8 cellular contexts compared by ENCODE assay signal in the genomic region with DNA sequence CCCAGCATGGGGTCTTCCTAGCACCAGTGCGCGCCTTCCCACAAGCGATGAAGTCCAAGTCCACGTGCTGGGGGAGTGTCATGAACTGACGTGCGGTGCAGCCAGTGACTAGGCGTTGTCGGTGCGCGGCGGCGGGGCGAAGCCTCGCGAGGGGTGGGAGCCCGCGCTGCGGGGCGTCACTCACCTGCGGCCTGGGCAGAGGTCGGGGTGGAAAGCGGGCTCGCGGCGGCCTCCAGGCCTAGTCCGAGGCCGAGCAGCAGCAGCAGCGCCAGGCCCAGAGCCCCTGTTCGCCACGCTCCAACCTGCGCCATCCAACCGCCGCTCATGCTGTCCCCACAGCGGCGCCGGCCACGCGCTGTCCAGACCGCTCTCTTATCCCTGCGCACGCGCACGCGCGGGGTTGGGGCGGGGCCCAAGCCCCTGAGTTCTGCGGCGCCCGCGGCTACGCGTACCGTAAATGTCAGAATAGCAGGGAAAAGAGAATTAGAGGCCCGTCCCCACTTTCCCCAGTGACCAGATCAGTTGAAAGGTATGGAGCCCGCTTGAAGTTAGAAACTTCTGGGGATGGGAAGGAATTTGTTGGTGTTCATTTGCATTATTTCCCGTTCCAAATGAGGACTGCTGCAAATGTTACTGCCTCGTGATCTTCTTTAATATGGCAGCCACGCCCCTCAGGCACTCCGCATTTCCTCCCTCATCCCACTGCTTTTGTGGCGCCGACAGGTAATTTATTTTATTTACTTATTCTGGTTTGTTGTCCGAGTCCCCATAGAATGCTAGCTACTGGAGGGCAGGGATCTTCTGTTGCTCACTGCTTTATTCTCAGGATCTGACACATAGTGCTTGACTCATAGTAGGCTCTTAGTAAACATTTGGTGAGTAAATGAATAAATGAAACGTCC. TPM values are rescaled to one million over a fixed set of nuclear protein-coding genes. Genes with fewer than 3 reads are reported as not detected.
DNase-seq lines count a peak whose midpoint lies in the region; ATAC-seq and TF ChIP-seq lines count a peak whose summit lies in the region.

A gene (minus strand): TSS at position 394 of the 902 bp plus-strand sequence. CDS start 68 bp downstream, at position 326.

- no peak within 1 kb of the TSS for H2BK120ac ChIP-seq in mesendoderm (ENCODE audit: low read depth, low read length)

- no peaks in the 10 kb centered on the region for H3K9me3 ChIP-seq in endocrine pancreas (ENCODE audit: control insufficient read depth, low read length)

- WGBS in mesendoderm (ENCODE audit: extremely low coverage, insufficient coverage, low lambda C conversion rate), result no CpG with 5 or more reads among the region's 63 CpGs

- H3K4me1 ChIP-seq in endocrine pancreas (ENCODE audit: control insufficient read depth, insufficient read depth, low read length), result no peaks in the 10 kb centered on the region
- H3K4me1 ChIP-seq in mesendoderm (ENCODE audit: control insufficient read depth, low read depth, low read length), result no peaks in the 10 kb centered on the region

- H3K27ac ChIP-seq in mesendoderm (ENCODE audit: low read depth, low read length), result no peak within 1 kb of the TSS

- intact Hi-C loops in CD14-positive monocyte (cut with micrococcal nuclease), result no loop called here

- peaks cover 21 to 46% (median 24%) of the 10 kb centered on the region in 3 donors for H3K27me3 Mint-ChIP-seq in CD14-positive monocyte (ENCODE audit: low read depth in 3 of 3)

- H3K79me2 ChIP-seq in mesendoderm (ENCODE audit: control insufficient read depth, insufficient read depth, low read length), result peaks cover 2% of the 10 kb centered on the region

- no peaks in the 10 kb centered on the region for H3K36me3 ChIP-seq in endocrine pancreas (ENCODE audit: control insufficient read depth, insufficient read depth, low read length)
- no peaks in the 10 kb centered on the region for H3K36me3 ChIP-seq in mesendoderm (ENCODE audit: control insufficient read depth, insufficient read depth, low read length)

- H3K9ac ChIP-seq in endocrine pancreas (ENCODE audit: control insufficient read depth, insufficient read depth, low read length), result peak within 1 kb of the TSS; percentile 34
- peak within 1 kb of the TSS; percentile 87 for H3K9ac ChIP-seq in mesendoderm (ENCODE audit: low read length)

- H4K8ac ChIP-seq in mesendoderm (ENCODE audit: low read depth, low read length), result no peak within 1 kb of the TSS

- peak within 1 kb of the TSS; percentile 94 for H3K56ac ChIP-seq in mesendoderm (ENCODE audit: low read length)

- H3K4me2 ChIP-seq in mesendoderm (ENCODE audit: low read length), result peak within 1 kb of the TSS; percentile 98

- peak within 1 kb of the TSS in 6 of 7 donors; percentile 29 to 88 (median 70) for H3K27ac Mint-ChIP-seq in CD14-positive monocyte

- peak within 1 kb of the TSS; percentile 68 to 84 for H3K4me3 Mint-ChIP-seq in CD14-positive monocyte

- TF ChIP-seq CTCF in CD14-positive monocyte (IDR thresholded peaks at IDR 0.05), result no peak

- peak within 1 kb of the TSS; percentile 80 for H2AK5ac ChIP-seq in mesendoderm (ENCODE audit: low read length)

- DNase-seq in CD14-positive monocyte (ENCODE audit: low spot score) (peak; percentile 74), HS-27A (ENCODE audit: low read depth) (peak; percentile 80), NK-92 (lab: John Stamatoyannopoulos, UW; ENCODE audit: unreplicated experiment) (peak; percentile 12), mesendoderm (peak; percentile 94)
- DNase-seq in activated CD8-positive, alpha-beta memory T cell treated with anti-CD3 and anti-CD28 coated beads for 4 hours (ENCODE audit: low read depth in 2 of 2), result peak; percentile 62 to 74
- DNase-seq in stimulated activated CD8-positive, alpha-beta memory T cell treated with anti-CD3 and anti-CD28 coated beads, Interleukin-12 subunit alpha, Interleukin-12 subunit beta, amount 100 ng/mL, for 24 hours (ENCODE audit: extremely low read depth), result peak; percentile 72

- no peak within 1 kb of the TSS for H2BK5ac ChIP-seq in mesendoderm (ENCODE audit: low read length)

- H3K23ac ChIP-seq in mesendoderm (ENCODE audit: low read length), result peak within 1 kb of the TSS; percentile 84

- H2BK15ac ChIP-seq in mesendoderm (replicated peaks; ENCODE audit: low read depth), result no peak within 1 kb of the TSS

- H3K4me3 ChIP-seq in endocrine pancreas (ENCODE audit: control insufficient read depth, insufficient read depth, low read length), result no peak within 1 kb of the TSS
- H3K4me3 ChIP-seq in mesendoderm (ENCODE audit: low read length), result peak within 1 kb of the TSS; percentile 67

- H3K18ac ChIP-seq in mesendoderm (ENCODE audit: low read length), result no peak within 1 kb of the TSS

- H3K9me3 Mint-ChIP-seq in CD14-positive monocyte, result peaks cover 0 to 3% (median 0%) of the 10 kb centered on the region in 7 donors

- peaks cover 32 to 53% of the 10 kb centered on the region in 2 donors for H3K36me3 Mint-ChIP-seq in CD14-positive monocyte

- H3K27me3 ChIP-seq in endocrine pancreas (ENCODE audit: control insufficient read depth, insufficient read depth, low read length) (no peaks in the 10 kb centered on the region), mesendoderm (ENCODE audit: insufficient read depth, low read length, poor library complexity) (no peaks in the 10 kb centered on the region)

- ATAC-seq in GM19397 (IDR thresholded peaks at IDR 0.05; ENCODE audit: unreplicated experiment), result peak; percentile 92

- H3K4me1 Mint-ChIP-seq in CD14-positive monocyte, result peaks cover 23% of the 10 kb centered on the region

- H3K79me1 ChIP-seq in mesendoderm (ENCODE audit: low read length), result peaks cover 6% of the 10 kb centered on the region

- no peak within 1 kb of the TSS for H4K5ac ChIP-seq in mesendoderm (ENCODE audit: low read length)

- H3K4ac ChIP-seq in mesendoderm (ENCODE audit: low read depth, low read length), result no peak within 1 kb of the TSS

RNA-seq across cellular contexts. Expression of the gene that starts here (rescaled TPM):
- polyA plus RNA-seq in CD14-positive monocyte, result 1 to 10 TPM in 1 of 2 donors, under 1 TPM in 1; 0.72 to 1.0 TPM
- 44.9 TPM for polyA plus RNA-seq in mesendoderm (2013, experiment 1 of 2)
- polyA plus RNA-seq in mesendoderm (2013, experiment 2 of 2), result 45.2 TPM

Comparison
In these comparisons a context has a peak if more than half of its experiments do, and no peak if none do; other contexts are left out.
1. DNase-seq: peak in every context shown above with its lines; median percentile 94 in mesendoderm; 80 in HS-27A; 74 in CD14-positive monocyte; 72 in stimulated activated CD8-positive, alpha-beta memory T cell treated with anti-CD3 and anti-CD28 coated beads, Interleukin-12 subunit alpha, Interleukin-12 subunit beta, amount 100 ng/mL, for 24 hours; 68 in activated CD8-positive, alpha-beta memory T cell treated with anti-CD3 and anti-CD28 coated beads for 4 hours; 12 in NK-92.